8 cellular contexts compared by ENCODE assay signal in genomic region chr1:202189012-202189790, GRCh38. TPM values are rescaled to one million over a fixed set of nuclear protein-coding genes. Genes with fewer than 3 reads are reported as not detected.
DNase-seq lines count a peak whose midpoint lies in the region; ATAC-seq and TF ChIP-seq lines count a peak whose summit lies in the region.

No MANE protein-coding gene starts in this region.

- in situ Hi-C loops in SK-MEL-5 (cut with HindIII; ENCODE audit: low pct_unique_long_range_greater_than_20kb, low sequenced_read_pairs), result no loop called here

- H3K4me3 ChIP-seq in vagina, result no peak overlapping the region

- no peak for TF ChIP-seq POLR2A in vagina (IDR thresholded peaks at IDR 0.05)

- H3K27ac ChIP-seq in vagina, result no peak overlapping the region

- peaks cover 16% of the 10 kb centered on the region for H3K4me1 ChIP-seq in vagina

- H3K9me3 ChIP-seq in vagina, result no peaks in the 10 kb centered on the region

- TF ChIP-seq CTCF in vagina (IDR thresholded peaks at IDR 0.05), result peak; percentile 29 to 91 (median 50)

- DNase-seq in DMS53 (lab: John Stamatoyannopoulos, UW) (peak; percentile 88), HUDEP-2 (lab: John Stamatoyannopoulos, UW; ENCODE audit: unreplicated experiment in 76 of 76) (peak in 59 of 76 experiments; percentile 7 to 75 (median 44)), SK-MEL-5 (ENCODE audit: low read depth, low spot score) (peak; percentile 74), activated gamma-delta T cell treated with Interleukin-2 at 50 U/mL for 16 hours (peak; percentile 80), germinal center (ENCODE audit: low spot score) (peak; percentile 48), posterior vena cava (ENCODE audit: low spot score) (peak; percentile 93), vagina (ENCODE audit: extremely low spot score in 2 of 2) (no peak)

- H3K27me3 ChIP-seq in vagina, result no peaks in the 10 kb centered on the region

- no peaks in the 10 kb centered on the region for H3K36me3 ChIP-seq in vagina

- ATAC-seq in GM18511 (IDR thresholded peaks at IDR 0.05; ENCODE audit: unreplicated experiment), result no peak

- intact Hi-C loops in posterior vena cava (cut with DNase I) (loop anchor here (5.0 to 10.0 kb wide), 3 partner anchors 128 to 528 kb away; partner anchors contain the start of gene SYT2 (in 1 of the 2)), vagina (cut with DNase I) (loop anchor here (10.0 kb wide), 1 partner anchor 526 kb away; the partner anchor contains the start of gene SYT2)

RNA-seq across cellular contexts. Expression of gene LGR6, which starts 4.4 kb away (rescaled TPM):
- not detected in 2 replicates for total RNA-seq in SK-MEL-5 (2014; rRNA removed; shearing (Covaris generic))
- polyA plus RNA-seq in SK-MEL-5 (2015; cell fraction: cytosol; rRNA removed), result not detected in 2 replicates
- polyA plus RNA-seq in SK-MEL-5 (2015; cell fraction: nucleus; rRNA removed), result not detected in 2 replicates
- total RNA-seq in posterior vena cava, result under 1 TPM; 0.28 to 0.43 TPM
- 6.6 TPM for total RNA-seq in vagina

RNA-seq across cellular contexts. Expression of gene PTPN7, which starts 28.8 kb away (rescaled TPM):
- not detected in 2 replicates for total RNA-seq in SK-MEL-5 (2014; rRNA removed; shearing (Covaris generic))
- polyA plus RNA-seq in SK-MEL-5 (2015; cell fraction: cytosol; rRNA removed), result 0.26 TPM in 1 of 2 replicates, not detected in the other
- polyA plus RNA-seq in SK-MEL-5 (2015; cell fraction: nucleus; rRNA removed), result not detected in 2 replicates
- total RNA-seq in posterior vena cava (1 to 10 TPM; 1.2 to 2.2 TPM), vagina (7.9 TPM)

RNA-seq across cellular contexts. Expression of gene ARL8A, which starts 44.7 kb away (rescaled TPM):
- total RNA-seq in SK-MEL-5 (2014; rRNA removed; shearing (Covaris generic)), result 33.2 and 33.5 TPM in 2 replicates
- 42.3 and 48.3 TPM in 2 replicates for polyA plus RNA-seq in SK-MEL-5 (2015; cell fraction: cytosol; rRNA removed)
- polyA plus RNA-seq in SK-MEL-5 (2015; cell fraction: nucleus; rRNA removed), result 17.1 and 42.8 TPM in 2 replicates
- 10 to 100 TPM; 85.6 to 94.1 TPM for total RNA-seq in posterior vena cava
- total RNA-seq in vagina, result 25.5 TPM

Comparison
In these comparisons a context has a peak if more than half of its experiments do, and no peak if none do; other contexts are left out.
1. DNase-seq: peak in DMS53 (single experiment), HUDEP-2 (59 of 76), SK-MEL-5 (single experiment), activated gamma-delta T cell treated with Interleukin-2 at 50 U/mL for 16 hours (single experiment), germinal center (single experiment) and posterior vena cava (single experiment); none in vagina (0 of 2).